Comparison of ENCODE assay signal across 20 cellular contexts in the genomic region with DNA sequence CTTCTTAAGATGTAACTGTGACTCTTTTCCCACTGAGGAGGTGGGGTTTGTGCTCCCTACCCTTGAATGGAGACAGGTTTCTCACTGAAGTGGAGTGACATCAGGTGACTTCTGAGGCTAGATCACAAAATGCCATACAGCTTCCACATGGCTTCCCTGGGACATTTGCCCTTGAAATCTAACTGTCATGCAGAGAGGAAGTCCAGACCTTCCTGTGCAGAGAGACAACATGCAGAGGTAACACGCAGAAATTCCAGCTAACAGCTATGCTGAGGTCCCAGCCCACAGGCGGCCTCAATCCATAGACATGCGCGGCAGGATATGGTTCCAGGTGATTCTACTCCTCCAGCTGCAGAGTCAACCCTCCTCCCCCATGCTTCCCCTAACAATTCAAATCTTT.
"Had no signal": no experiment of that assay in that cellular context is flagged by ENCODE, and none has a peak within 500 bp of the region (broad histone marks: within the 10 kb centered on the region; RNA-seq: fewer than 3 reads in every experiment).

No MANE protein-coding gene starts in this region.

- H3K4me1 ChIP-seq: colonic mucosa, left lung, right lobe of liver, tibial nerve, upper lobe of right lung, vagina had no signal

- H3K4me3 ChIP-seq: colonic mucosa, dorsolateral prefrontal cortex, left lung, lung, pancreas, right lobe of liver, tibial nerve, upper lobe of right lung, vagina had no signal

- DNase-seq: colonic mucosa; dorsolateral prefrontal cortex; effector CD8-positive, alpha-beta T cell; foreskin melanocyte; head of caudate nucleus; hypothalamus; kidney glomerular epithelial cell; left lung; mesendoderm; naive B cell; occipital lobe; pancreas; right lobe of liver; stimulated activated CD4-positive, alpha-beta T cell treated with anti-CD3 and anti-CD28 coated beads, Interleukin-15, amount 100 ng/mL, for 24 hours; stimulated activated CD4-positive, alpha-beta T cell treated with anti-CD3 and anti-CD28 coated beads, Interleukin-1b, Interleukin-23, amount 100 ng/mL, for 48 hours; stimulated activated CD4-positive, alpha-beta T cell treated with anti-CD3 and anti-CD28 coated beads, Interleukin-4, amount 100 ng/mL, for 24 hours; upper lobe of right lung had no signal

- H3K9me3 ChIP-seq: colonic mucosa, left lung, pancreas, right lobe of liver, tibial nerve, upper lobe of right lung, vagina had no signal

- H3K27me3 ChIP-seq: colonic mucosa, left lung, pancreas, right lobe of liver, tibial nerve, upper lobe of right lung, vagina had no signal

- H3K36me3 ChIP-seq: colonic mucosa, left lung, pancreas, right lobe of liver, tibial nerve, upper lobe of right lung, vagina had no signal

- H3K27ac ChIP-seq: colonic mucosa, dorsolateral prefrontal cortex, left lung, pancreas, right lobe of liver, tibial nerve, upper lobe of right lung, vagina had no signal
